9 cellular contexts compared by ENCODE assay signal in the genomic region with DNA sequence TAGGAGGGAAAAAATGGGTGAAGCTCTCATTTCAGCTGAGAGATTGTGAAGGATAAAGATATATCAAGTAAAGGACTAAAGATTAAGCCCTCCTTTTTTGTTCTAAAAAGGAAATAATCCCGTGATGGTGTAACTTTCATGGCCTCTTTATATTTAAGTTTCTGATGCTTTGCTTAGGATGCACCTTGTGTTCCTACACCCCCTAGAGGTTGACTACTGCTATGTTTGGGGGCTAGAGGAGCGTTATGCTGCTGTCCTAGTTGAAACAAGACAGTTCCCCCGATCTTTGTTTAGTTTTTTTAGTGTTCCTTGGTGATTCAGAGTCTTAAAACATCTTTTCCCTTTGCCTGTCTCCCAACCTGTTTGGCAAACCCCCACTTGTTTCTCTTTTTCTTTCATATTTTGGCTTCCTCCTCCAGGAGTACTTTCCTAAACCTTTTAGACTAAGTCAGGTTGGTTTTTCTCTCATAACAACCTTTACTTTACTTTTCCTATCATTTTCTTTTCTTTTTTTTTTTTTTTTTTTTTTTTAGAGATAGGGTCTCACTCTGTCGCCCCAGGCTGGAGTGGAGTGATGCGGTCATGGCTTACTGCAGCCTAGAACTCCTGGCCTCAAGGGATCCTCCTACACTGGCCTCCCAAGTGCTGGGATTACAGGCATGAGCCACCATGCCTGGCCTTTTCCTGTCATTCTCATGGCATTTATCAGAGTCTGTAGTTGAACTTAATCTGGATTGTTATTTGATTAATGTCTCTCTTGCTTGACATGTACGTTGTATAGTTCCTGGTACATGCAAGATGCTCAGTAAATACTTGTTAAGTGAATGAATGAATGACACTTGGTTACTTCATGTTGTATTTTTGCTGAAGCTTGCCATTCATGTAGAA. TPM values are rescaled to one million over a fixed set of nuclear protein-coding genes. Genes with fewer than 3 reads are reported as not detected.
DNase-seq lines count a peak whose midpoint lies in the region; ATAC-seq, FAIRE-seq and TF ChIP-seq lines count a peak whose summit lies in the region.
"Had no signal": no experiment of that assay in that cellular context is flagged by ENCODE, and none has a peak within 500 bp of the region (broad histone marks: within the 10 kb centered on the region; RNA-seq: fewer than 3 reads in every experiment).

No MANE protein-coding gene starts in this region.

- no peak overlapping the region for H2AK5ac ChIP-seq in trophoblast cell (ENCODE audit: low read length)

- no peaks in the 10 kb centered on the region for H3K27me3 Mint-ChIP-seq in WTC11 (ENCODE audit: low read depth)

- FAIRE-seq in GM19239 (lab: Jason Lieb, UNC) = peak; percentile 91
- FAIRE-seq: endometrium had no signal

- H3K27me3 ChIP-seq in esophagus muscularis mucosa (no peaks in the 10 kb centered on the region), trophoblast cell (ENCODE audit: insufficient read depth, low read length) (no peaks in the 10 kb centered on the region)

- peaks cover 20% of the 10 kb centered on the region for H3K4me1 Mint-ChIP-seq in WTC11

- peak; percentile 37 for DNase-seq in COR-L47 (lab: John Stamatoyannopoulos, UW)
- peak; percentile 69 for DNase-seq in GM19239 (ENCODE audit: insufficient read length, low spot score)
- DNase-seq in NCI-H2107 (lab: John Stamatoyannopoulos, UW) = peak; percentile 6
- DNase-seq in WTC11 (ENCODE audit: low spot score) = peak; percentile 20
- no peak for DNase-seq in esophagus muscularis mucosa (ENCODE audit: extremely low spot score)
- peak; percentile 61 to 69 for DNase-seq in trophoblast cell

- H2AFZ ChIP-seq in trophoblast cell (ENCODE audit: insufficient read depth, low read length, poor library complexity) = no peak overlapping the region

- H3K4me3 ChIP-seq in esophagus muscularis mucosa (peak overlapping the region in 2 of 4 donors; percentile 76 to 91), trophoblast cell (ENCODE audit: low read depth, low read length) (no peak overlapping the region)

- peak overlapping the region; percentile 95 for H3K4ac ChIP-seq in trophoblast cell (ENCODE audit: low read depth, low read length)

- H3K79me1 ChIP-seq in trophoblast cell (ENCODE audit: low read length) = peaks cover 6% of the 10 kb centered on the region

- H3K23ac ChIP-seq in trophoblast cell (ENCODE audit: low read length) = no peak overlapping the region

- POLR2A ChIA-PET in WTC11 (lab: Charles Lee) = no interaction called here

- H3K9ac ChIP-seq in trophoblast cell (ENCODE audit: low read length) = no peak overlapping the region

- no peak overlapping the region for H4K12ac ChIP-seq in trophoblast cell (ENCODE audit: low read depth, low read length)

- no peaks in the 10 kb centered on the region for H3K9me3 Mint-ChIP-seq in WTC11

- H3K36me3 Mint-ChIP-seq in WTC11 = peaks cover 38% of the 10 kb centered on the region

- no peak overlapping the region for H2BK12ac ChIP-seq in trophoblast cell (ENCODE audit: low read length)

- ATAC-seq in WTC11 (peak; percentile 49), HG03432 (IDR thresholded peaks at IDR 0.05; ENCODE audit: unreplicated experiment) (no peak), HG03342 (IDR thresholded peaks at IDR 0.05; ENCODE audit: unreplicated experiment) (no peak)

- no peak overlapping the region for H4K8ac ChIP-seq in trophoblast cell (ENCODE audit: low read depth, low read length)

- no peak for TF ChIP-seq EP300 in esophagus muscularis mucosa (IDR thresholded peaks at IDR 0.05)

- peak; percentile 22; the same call in 1 of the 2 replicates for TF ChIP-seq CTCF in WTC11 (IDR thresholded peaks at IDR 0.05)
- TF ChIP-seq CTCF in esophagus muscularis mucosa (IDR thresholded peaks at IDR 0.05) = peak; percentile 41 to 62 (median 55)

- H3K9me3 ChIP-seq in esophagus muscularis mucosa (no peaks in the 10 kb centered on the region), trophoblast cell (ENCODE audit: insufficient read depth, low read depth, low read length) (no peaks in the 10 kb centered on the region)

- CTCF ChIA-PET in WTC11 (lab: Charles Lee) = interaction anchor here (0.6 to 1.2 kb wide), 6 partner anchors 13 to 60 kb away, joined by 3 to 4 read pairs (median 3); a partner anchor contains a TSS

- H3K18ac ChIP-seq in trophoblast cell (ENCODE audit: low read length) = no peak overlapping the region

- H3K14ac ChIP-seq in trophoblast cell (ENCODE audit: low read length) = no peak overlapping the region

- peaks cover 24% of the 10 kb centered on the region for H3K79me2 ChIP-seq in trophoblast cell (ENCODE audit: control insufficient read depth, insufficient read depth, low read length, poor library complexity)

- peak overlapping the region; percentile 39 for H3K4me2 ChIP-seq in trophoblast cell (ENCODE audit: low read length)

- H3K36me3 ChIP-seq in esophagus muscularis mucosa (peaks cover 13 to 39% (median 32%) of the 10 kb centered on the region in 4 donors), trophoblast cell (ENCODE audit: control insufficient read depth in 1 of 2, insufficient read depth in 2 of 2, low read length in 2 of 2) (peaks cover 22 to 24% of the 10 kb centered on the region in 2 experiments)

- intact Hi-C loops in esophagus muscularis mucosa (cut with DNase I) = loop anchor here (5.0 kb wide), 1 partner anchor 66 kb away; no protein-coding TSS in a partner anchor

- peak overlapping the region; percentile 91 for H3K4me3 Mint-ChIP-seq in WTC11

- no peak overlapping the region for H4K91ac ChIP-seq in trophoblast cell (ENCODE audit: low read depth, low read length)

- H3K27ac ChIP-seq in esophagus muscularis mucosa (replicated peaks in 1 of 4) = peak overlapping the region; percentile 10 to 91 (median 28)
- no peak overlapping the region for H3K27ac ChIP-seq in trophoblast cell (ENCODE audit: low read depth, low read length)

- no peak for TF ChIP-seq POLR2A in esophagus muscularis mucosa (IDR thresholded peaks at IDR 0.05; ENCODE audit: low read depth)

- no peak overlapping the region for H2BK120ac ChIP-seq in trophoblast cell (ENCODE audit: insufficient read depth, low read length, poor library complexity)

- H3K4me1 ChIP-seq in esophagus muscularis mucosa (peaks cover 32 to 61% (median 51%) of the 10 kb centered on the region in 4 donors), trophoblast cell (ENCODE audit: control insufficient read depth in 1 of 2, insufficient read depth in 2 of 2, low read length in 2 of 2) (no peaks in the 10 kb centered on the region)

- 33% methylated on average over 6 of the region's 6 CpGs for WGBS in esophagus muscularis mucosa
- WGBS in trophoblast cell (ENCODE audit: extremely low coverage, insufficient coverage, insufficient read length) = no CpG with 5 or more reads among the region's 6 CpGs

- no peak overlapping the region for H2BK5ac ChIP-seq in trophoblast cell (ENCODE audit: low read depth, low read length, poor library complexity)

- H3K27ac Mint-ChIP-seq in WTC11 = peak overlapping the region; percentile 48; the same call in 1 of the 2 replicates

TF ChIP-seq in WTC11, 78 proteins besides CTCF, POLR2A, EP300 and RAD21 (continues in another document):
- TF ChIP-seq, protein P1, sequence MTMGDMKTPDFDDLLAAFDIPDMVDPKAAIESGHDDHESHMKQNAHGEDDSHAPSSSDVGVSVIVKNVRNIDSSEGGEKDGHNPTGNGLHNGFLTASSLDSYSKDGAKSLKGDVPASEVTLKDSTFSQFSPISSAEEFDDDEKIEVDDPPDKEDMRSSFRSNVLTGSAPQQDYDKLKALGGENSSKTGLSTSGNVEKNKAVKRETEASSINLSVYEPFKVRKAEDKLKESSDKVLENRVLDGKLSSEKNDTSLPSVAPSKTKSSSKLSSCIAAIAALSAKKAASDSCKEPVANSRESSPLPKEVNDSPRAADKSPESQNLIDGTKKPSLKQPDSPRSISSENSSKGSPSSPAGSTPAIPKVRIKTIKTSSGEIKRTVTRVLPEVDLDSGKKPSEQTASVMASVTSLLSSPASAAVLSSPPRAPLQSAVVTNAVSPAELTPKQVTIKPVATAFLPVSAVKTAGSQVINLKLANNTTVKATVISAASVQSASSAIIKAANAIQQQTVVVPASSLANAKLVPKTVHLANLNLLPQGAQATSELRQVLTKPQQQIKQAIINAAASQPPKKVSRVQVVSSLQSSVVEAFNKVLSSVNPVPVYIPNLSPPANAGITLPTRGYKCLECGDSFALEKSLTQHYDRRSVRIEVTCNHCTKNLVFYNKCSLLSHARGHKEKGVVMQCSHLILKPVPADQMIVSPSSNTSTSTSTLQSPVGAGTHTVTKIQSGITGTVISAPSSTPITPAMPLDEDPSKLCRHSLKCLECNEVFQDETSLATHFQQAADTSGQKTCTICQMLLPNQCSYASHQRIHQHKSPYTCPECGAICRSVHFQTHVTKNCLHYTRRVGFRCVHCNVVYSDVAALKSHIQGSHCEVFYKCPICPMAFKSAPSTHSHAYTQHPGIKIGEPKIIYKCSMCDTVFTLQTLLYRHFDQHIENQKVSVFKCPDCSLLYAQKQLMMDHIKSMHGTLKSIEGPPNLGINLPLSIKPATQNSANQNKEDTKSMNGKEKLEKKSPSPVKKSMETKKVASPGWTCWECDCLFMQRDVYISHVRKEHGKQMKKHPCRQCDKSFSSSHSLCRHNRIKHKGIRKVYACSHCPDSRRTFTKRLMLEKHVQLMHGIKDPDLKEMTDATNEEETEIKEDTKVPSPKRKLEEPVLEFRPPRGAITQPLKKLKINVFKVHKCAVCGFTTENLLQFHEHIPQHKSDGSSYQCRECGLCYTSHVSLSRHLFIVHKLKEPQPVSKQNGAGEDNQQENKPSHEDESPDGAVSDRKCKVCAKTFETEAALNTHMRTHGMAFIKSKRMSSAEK (CRISPR knock-in tag; IDR thresholded peaks at IDR 0.05; ENCODE audit: borderline replicate concordance) = no peak
- TF ChIP-seq ZNF138 (CRISPR knock-in tag; conservative IDR thresholded peaks at IDR 0.05) = no peak
- TF ChIP-seq, protein P2, sequence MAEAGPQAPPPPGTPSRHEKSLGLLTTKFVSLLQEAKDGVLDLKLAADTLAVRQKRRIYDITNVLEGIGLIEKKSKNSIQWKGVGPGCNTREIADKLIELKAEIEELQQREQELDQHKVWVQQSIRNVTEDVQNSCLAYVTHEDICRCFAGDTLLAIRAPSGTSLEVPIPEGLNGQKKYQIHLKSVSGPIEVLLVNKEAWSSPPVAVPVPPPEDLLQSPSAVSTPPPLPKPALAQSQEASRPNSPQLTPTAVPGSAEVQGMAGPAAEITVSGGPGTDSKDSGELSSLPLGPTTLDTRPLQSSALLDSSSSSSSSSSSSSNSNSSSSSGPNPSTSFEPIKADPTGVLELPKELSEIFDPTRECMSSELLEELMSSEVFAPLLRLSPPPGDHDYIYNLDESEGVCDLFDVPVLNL (CRISPR knock-in tag; IDR thresholded peaks at IDR 0.05; ENCODE audit: borderline replicate concordance, low read depth) = no peak
- TF ChIP-seq FOXP1 (CRISPR knock-in tag; IDR thresholded peaks at IDR 0.05; ENCODE audit: borderline replicate concordance) = no peak
- TF ChIP-seq JAZF1 (CRISPR knock-in tag; IDR thresholded peaks at IDR 0.05) = no peak

RNA-seq across cellular contexts. Expression of a gene that starts 2.8 kb away (rescaled TPM):
- total RNA-seq in WTC11 (2021) = 156 to 163 TPM (median 162 TPM) in 3 replicates
- 10 to 100 TPM; 68.3 to 95.6 (median 88.6) TPM for total RNA-seq in esophagus muscularis mucosa
- 118 and 135 TPM in 2 replicates for polyA plus RNA-seq in trophoblast cell (2013)

RNA-seq across cellular contexts. Expression of a gene that starts 26.8 kb away (rescaled TPM):
- total RNA-seq in WTC11 (2021) (38.0 to 43.4 TPM (median 41.2 TPM) in 3 replicates), esophagus muscularis mucosa (10 to 100 TPM in 3 of 4 donors, 1 to 10 TPM in 1; 8.6 to 14.8 (median 12.5) TPM)
- polyA plus RNA-seq in trophoblast cell (2013) = 18.1 and 19.0 TPM in 2 replicates

RNA-seq across cellular contexts. Expression of a gene that starts 50.6 kb away (rescaled TPM):
- total RNA-seq in WTC11 (2021) (14.3 to 18.1 TPM (median 16.0 TPM) in 3 replicates), esophagus muscularis mucosa (10 to 100 TPM; 19.1 to 68.0 (median 43.4) TPM)
- polyA plus RNA-seq in trophoblast cell (2013) = 10.6 and 11.4 TPM in 2 replicates
